In the genomic region with DNA sequence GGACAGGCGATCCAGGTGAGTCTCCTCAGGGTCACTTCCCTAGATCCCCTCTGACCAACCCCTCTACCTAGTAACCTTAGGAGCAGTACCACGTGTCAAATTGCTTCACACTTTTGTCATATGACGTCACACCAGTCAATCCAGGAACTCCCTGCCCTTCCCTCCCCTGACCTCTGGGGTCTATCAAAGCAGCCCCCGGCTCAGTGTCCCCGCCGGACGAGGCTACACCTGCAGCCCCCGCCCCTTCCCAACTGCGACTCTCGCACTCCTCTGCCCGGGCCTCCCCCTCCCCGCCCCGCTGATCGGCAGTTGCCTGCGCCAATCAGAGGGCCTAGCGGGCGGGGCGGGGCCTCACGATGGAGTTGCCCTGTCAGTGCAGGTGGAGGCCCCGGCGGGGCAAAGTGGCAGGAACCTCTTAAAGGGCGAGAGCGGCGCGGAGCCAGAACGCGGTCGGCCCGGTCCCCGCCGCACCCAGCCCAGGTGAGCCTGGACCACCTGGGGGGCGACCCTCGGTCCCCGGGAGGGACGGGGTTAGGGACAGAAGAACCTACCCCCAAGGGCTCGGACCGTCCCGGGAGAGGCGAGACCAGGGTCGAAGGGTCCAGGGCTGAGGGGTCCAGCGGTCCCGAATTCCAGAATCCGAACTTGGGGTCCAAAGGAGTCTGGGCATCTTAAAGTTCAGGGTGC, we compare ENCODE assay signal across 8 cellular contexts. TPM values are rescaled to one million over a fixed set of nuclear protein-coding genes. Genes with fewer than 3 reads are reported as not detected.
DNase-seq lines count a peak whose midpoint lies in the region; ATAC-seq and TF ChIP-seq lines count a peak whose summit lies in the region.

No MANE protein-coding gene starts in this region.

- no peaks in the 10 kb centered on the region for H3K27me3 Mint-ChIP-seq in activated CD8-positive, alpha-beta T cell treated with anti-CD3 and anti-CD28 coated beads, Interleukin-2, amount 10 ng/mL, durations not matched to agents 7 days and 5 days (ENCODE audit: low read depth)

- POLR2A ChIA-PET in activated CD8-positive, alpha-beta T cell treated with anti-CD3 and anti-CD28 coated beads, Interleukin-2, amount 10 ng/mL, durations not matched to agents 7 days and 5 days (lab: Charles Lee), result interaction anchor here (0.5 to 1.4 kb wide), 3 partner anchors 147 to 295 kb away, joined by 3 to 6 read pairs (median 3); a partner anchor contains a TSS

- no peaks in the 10 kb centered on the region for H3K79me2 ChIP-seq in ACC112 (ENCODE audit: control insufficient read depth, insufficient read depth, low read length, unreplicated experiment)

- no peak overlapping the region for H3K27ac ChIP-seq in ACC112 (ENCODE audit: low read depth, low read length)
- H3K27ac ChIP-seq in ectodermal cell (ENCODE audit: insufficient read depth, low read depth, low read length, poor library complexity, severe bottlenecking), result no peak overlapping the region
- H3K27ac ChIP-seq in lung (ENCODE audit: low read depth in 1 of 2, low read length in 1 of 2), result peak overlapping the region; percentile 85 to 86

- peak; percentile 91 for DNase-seq in NCI-H82 (lab: John Stamatoyannopoulos, UW)
- DNase-seq in activated CD8-positive, alpha-beta T cell treated with anti-CD3 and anti-CD28 coated beads, Interleukin-2, amount 10 ng/mL, durations not matched to agents 7 days and 5 days, result peak; percentile 92
- DNase-seq in lung (ENCODE audit: low spot score), result peak; percentile 89
- peak; percentile 80 to 91 (median 82) for DNase-seq in stimulated activated CD4-positive, alpha-beta T cell treated with anti-CD3 and anti-CD28 coated beads, TNF-alpha, amount 100 ng/mL, for 4 hours (ENCODE audit: low read depth in 3 of 3)

- whole genome bisulfite sequencing in ectodermal cell, 2 experiments, result 0 to 1% methylated on average over 43 of the region's 43 CpGs
- WGBS in lung, 2 donors, result 1 to 2% methylated on average over 43 of the region's 43 CpGs

- peak overlapping the region; percentile 97 for H3K27ac Mint-ChIP-seq in activated CD8-positive, alpha-beta T cell treated with anti-CD3 and anti-CD28 coated beads, Interleukin-2, amount 10 ng/mL, durations not matched to agents 7 days and 5 days

- no peaks in the 10 kb centered on the region for H3K36me3 Mint-ChIP-seq in activated CD8-positive, alpha-beta T cell treated with anti-CD3 and anti-CD28 coated beads, Interleukin-2, amount 10 ng/mL, durations not matched to agents 7 days and 5 days (ENCODE audit: low read depth)

- TF ChIP-seq CTCF in lung (IDR thresholded peaks at IDR 0.05; ENCODE audit: control extremely low read depth, extremely low read depth), result no peak

- ATAC-seq in GM18867 (IDR thresholded peaks at IDR 0.05; ENCODE audit: unreplicated experiment) (peak; percentile 67), HG03432 (IDR thresholded peaks at IDR 0.05; ENCODE audit: unreplicated experiment) (peak; percentile 72), lung (ENCODE audit: insufficient read depth, low FRiP score) (peak; percentile 71)
- peak; percentile 81 for ATAC-seq in activated CD8-positive, alpha-beta T cell treated with anti-CD3 and anti-CD28 coated beads, Interleukin-2, amount 10 ng/mL, durations not matched to agents 7 days and 5 days

- H3K4me3 Mint-ChIP-seq in activated CD8-positive, alpha-beta T cell treated with anti-CD3 and anti-CD28 coated beads, Interleukin-2, amount 10 ng/mL, durations not matched to agents 7 days and 5 days, result peak overlapping the region; percentile 80

- H3K36me3 ChIP-seq in ACC112 (ENCODE audit: insufficient read depth, low read length) (no peaks in the 10 kb centered on the region), ectodermal cell (ENCODE audit: control insufficient read depth, insufficient read depth, low read length) (no peaks in the 10 kb centered on the region), lung (ENCODE audit: control insufficient read depth in 2 of 2, insufficient read depth in 2 of 2, low read length in 2 of 2) (no peaks in the 10 kb centered on the region)

- peaks cover 20% of the 10 kb centered on the region for H3K4me1 ChIP-seq in ACC112 (ENCODE audit: control insufficient read depth, insufficient read depth, low read length, unreplicated experiment)
- H3K4me1 ChIP-seq in ectodermal cell (ENCODE audit: control insufficient read depth, insufficient read depth, low read length), result peaks cover 14% of the 10 kb centered on the region
- H3K4me1 ChIP-seq in lung (ENCODE audit: control insufficient read depth in 2 of 2, insufficient read depth in 2 of 2, low read length in 2 of 2), result peaks cover 0 to 7% of the 10 kb centered on the region in 2 donors

- peaks cover 56% of the 10 kb centered on the region for H3K4me1 Mint-ChIP-seq in activated CD8-positive, alpha-beta T cell treated with anti-CD3 and anti-CD28 coated beads, Interleukin-2, amount 10 ng/mL, durations not matched to agents 7 days and 5 days (ENCODE audit: low read depth)

- CTCF ChIA-PET in activated CD8-positive, alpha-beta T cell treated with anti-CD3 and anti-CD28 coated beads, Interleukin-2, amount 10 ng/mL, durations not matched to agents 7 days and 5 days (lab: Charles Lee), result interaction anchor here (0.7 to 3.6 kb wide), 10 partner anchors 10 to 315 kb away, joined by 3 to 56 read pairs (median 6); a partner anchor contains a TSS

- no peaks in the 10 kb centered on the region for H3K9me3 ChIP-seq in ectodermal cell (ENCODE audit: control insufficient read depth, low read length)
- H3K9me3 ChIP-seq in lung (ENCODE audit: control insufficient read depth in 2 of 2, insufficient read depth in 1 of 2, low read length in 1 of 2), result no peaks in the 10 kb centered on the region

- no peaks in the 10 kb centered on the region for H3K9me3 Mint-ChIP-seq in activated CD8-positive, alpha-beta T cell treated with anti-CD3 and anti-CD28 coated beads, Interleukin-2, amount 10 ng/mL, durations not matched to agents 7 days and 5 days (ENCODE audit: insufficient read depth)

- H3K4me3 ChIP-seq in ACC112 (ENCODE audit: low read depth, low read length), result peak overlapping the region; percentile 89
- H3K4me3 ChIP-seq in ectodermal cell (ENCODE audit: insufficient read depth, low read depth, low read length), result peak overlapping the region; percentile 75
- peak overlapping the region; percentile 73 for H3K4me3 ChIP-seq in lung

- no peaks in the 10 kb centered on the region for H3K27me3 ChIP-seq in ACC112 (ENCODE audit: insufficient read depth, low read length)
- peaks cover 35% of the 10 kb centered on the region for H3K27me3 ChIP-seq in ectodermal cell (ENCODE audit: control insufficient read depth, insufficient read depth, low read length, poor library complexity, severe bottlenecking)
- H3K27me3 ChIP-seq in lung (ENCODE audit: control insufficient read depth, insufficient read depth), result no peaks in the 10 kb centered on the region

- H2AFZ ChIP-seq in ACC112 (ENCODE audit: low read length, unreplicated experiment), result peak overlapping the region; percentile 91

RNA-seq across cellular contexts. Expression of a gene that starts 27.5 kb away (rescaled TPM):
- total RNA-seq in activated CD8-positive, alpha-beta T cell treated with anti-CD3 and anti-CD28 coated beads, Interleukin-2, amount 10 ng/mL, durations not matched to agents 7 days and 5 days, result 10 to 100 TPM; 94.5 to 95.4 TPM
- 138 TPM for polyA plus RNA-seq in ectodermal cell (2013, experiment 1 of 4)
- polyA plus RNA-seq in ectodermal cell (2013, experiment 2 of 4), result 134 TPM
- polyA plus RNA-seq in ectodermal cell (2013, experiment 3 of 4), result 91.7 TPM
- 89.4 TPM for polyA plus RNA-seq in ectodermal cell (2013, experiment 4 of 4)
- total RNA-seq in lung, result 10 to 100 TPM; 48.7 to 69.0 TPM
- polyA plus RNA-seq in lung, result 10 to 100 TPM; 10.4 to 17.9 TPM

Comparison
In these comparisons a context has a peak if more than half of its experiments do, and no peak if none do; other contexts are left out.
1. H3K27ac ChIP-seq: peak in lung (2 of 2); none in ACC112 (single experiment) and ectodermal cell (single experiment).
2. Peak in every context shown above with its lines, with median percentiles within 50 percentile points of each other: H3K4me3 ChIP-seq, ATAC-seq and DNase-seq.